In the genomic region with DNA sequence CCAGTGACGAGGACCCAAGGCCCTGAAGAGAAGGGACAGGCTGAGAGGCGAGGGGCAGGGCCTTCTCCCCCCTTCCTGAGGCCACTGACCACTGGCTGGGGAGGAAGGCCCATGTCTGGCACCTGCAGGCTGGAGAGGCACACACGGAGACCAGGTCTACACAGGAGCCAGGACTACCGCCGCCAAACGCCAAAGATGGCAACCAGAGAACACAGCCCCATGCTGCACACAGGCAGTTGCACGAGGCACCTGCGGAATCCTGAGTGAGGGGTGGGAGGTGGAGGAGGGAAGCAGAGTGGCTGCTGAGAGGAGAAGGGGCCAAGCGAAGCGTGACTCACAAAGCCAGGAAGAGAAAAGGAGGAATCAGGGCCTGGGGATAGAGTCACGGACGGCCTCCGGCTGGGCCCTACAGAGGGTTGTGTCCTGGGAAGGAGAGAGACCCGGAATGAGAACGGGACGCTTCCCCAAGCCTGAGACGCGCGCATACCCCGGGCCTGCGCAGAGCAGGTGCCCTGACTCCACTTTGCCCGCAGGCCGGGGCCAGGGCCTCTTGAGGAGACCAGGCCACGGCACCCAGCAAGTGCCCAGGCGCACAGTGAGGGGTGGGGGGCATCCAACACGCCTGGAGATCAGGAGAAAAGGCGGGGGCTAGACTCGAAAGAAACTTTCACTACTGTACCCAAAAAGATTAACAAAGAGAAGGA, we compare ENCODE assay signal across 11 cellular contexts. TPM values are rescaled to one million over a fixed set of nuclear protein-coding genes. Genes with fewer than 3 reads are reported as not detected.
A peak's percentile ranks its signal among the peaks of the same experiment; 100 is the strongest.
DNase-seq lines count a peak whose midpoint lies in the region; ATAC-seq and TF ChIP-seq lines count a peak whose summit lies in the region.
"Had no signal": no experiment of that assay in that cellular context is flagged by ENCODE, and none has a peak within 500 bp of the region (broad histone marks: within the 10 kb centered on the region; RNA-seq: fewer than 3 reads in every experiment).

No MANE protein-coding gene starts in this region.

- no peaks in the 10 kb centered on the region for H3K27me3 Mint-ChIP-seq in activated naive CD4-positive, alpha-beta T cell treated with anti-CD3 and anti-CD28 coated beads, Interleukin-2, amount 10 ng/mL, durations not matched to agents 7 days and 5 days
- H3K27me3 Mint-ChIP-seq in activated naive CD8-positive, alpha-beta T cell treated with anti-CD3 and anti-CD28 coated beads for 36 hours, result no peaks in the 10 kb centered on the region
- no peaks in the 10 kb centered on the region for H3K27me3 Mint-ChIP-seq in memory B cell

- intact Hi-C loops in thyroid gland (cut with DNase I), result no loop called here

- WGBS in thyroid gland, 2 donors, result 83 to 87% methylated on average over 27 to 28 of the region's 28 CpGs

- H3K36me3 Mint-ChIP-seq in activated naive CD4-positive, alpha-beta T cell treated with anti-CD3 and anti-CD28 coated beads, Interleukin-2, amount 10 ng/mL, durations not matched to agents 7 days and 5 days, result peaks cover 27% of the 10 kb centered on the region
- H3K36me3 Mint-ChIP-seq in activated naive CD8-positive, alpha-beta T cell treated with anti-CD3 and anti-CD28 coated beads for 36 hours, result peaks cover 21% of the 10 kb centered on the region
- peaks cover 26% of the 10 kb centered on the region for H3K36me3 Mint-ChIP-seq in memory B cell

- peak overlapping the region; percentile 60 for H3K4me3 Mint-ChIP-seq in activated naive CD4-positive, alpha-beta T cell treated with anti-CD3 and anti-CD28 coated beads, Interleukin-2, amount 10 ng/mL, durations not matched to agents 7 days and 5 days
- no peak overlapping the region for H3K4me3 Mint-ChIP-seq in activated naive CD8-positive, alpha-beta T cell treated with anti-CD3 and anti-CD28 coated beads for 36 hours
- no peak overlapping the region for H3K4me3 Mint-ChIP-seq in memory B cell

- H3K9me3 ChIP-seq in thyroid gland, result no peaks in the 10 kb centered on the region

- H3K9me3 Mint-ChIP-seq in activated naive CD4-positive, alpha-beta T cell treated with anti-CD3 and anti-CD28 coated beads, Interleukin-2, amount 10 ng/mL, durations not matched to agents 7 days and 5 days, result no peaks in the 10 kb centered on the region
- H3K9me3 Mint-ChIP-seq in activated naive CD8-positive, alpha-beta T cell treated with anti-CD3 and anti-CD28 coated beads for 36 hours, result no peaks in the 10 kb centered on the region
- no peaks in the 10 kb centered on the region for H3K9me3 Mint-ChIP-seq in memory B cell

- POLR2A ChIA-PET in GM10248 (lab: Yijun Ruan, JAX), result no interaction called here

- ATAC-seq in memory B cell (ENCODE audit: low read depth), result no peak
- ATAC-seq in GM21576 (IDR thresholded peaks at IDR 0.05; ENCODE audit: unreplicated experiment), result no peak

- no peak overlapping the region for H3K4me3 ChIP-seq in thyroid gland (replicated peaks in 1 of 3)

- H3K4me1 Mint-ChIP-seq in activated naive CD4-positive, alpha-beta T cell treated with anti-CD3 and anti-CD28 coated beads, Interleukin-2, amount 10 ng/mL, durations not matched to agents 7 days and 5 days, result peaks cover 24% of the 10 kb centered on the region
- H3K4me1 Mint-ChIP-seq in activated naive CD8-positive, alpha-beta T cell treated with anti-CD3 and anti-CD28 coated beads for 36 hours, result peaks cover 19% of the 10 kb centered on the region
- peaks cover 9% of the 10 kb centered on the region for H3K4me1 Mint-ChIP-seq in memory B cell

- H3K4me1 ChIP-seq in thyroid gland, result peaks cover 14 to 38% of the 10 kb centered on the region in 2 donors

- no peaks in the 10 kb centered on the region for H3K27me3 ChIP-seq in thyroid gland

- H3K27ac ChIP-seq in thyroid gland, result peak overlapping the region; percentile 72 to 88 (median 88)
- H3K27ac ChIP-seq: VCaP had no signal

- no peak for DNase-seq in activated naive CD4-positive, alpha-beta T cell treated with anti-CD3 and anti-CD28 coated beads, Interleukin-2, amount 10 ng/mL, durations not matched to agents 7 days and 5 days
- no peak for DNase-seq in activated naive CD4-positive, alpha-beta T cell treated with anti-CD3 and anti-CD28 coated beads, Interleukin-2, amount 50 U/mL, for 16 hours
- DNase-seq in activated naive CD8-positive, alpha-beta T cell treated with anti-CD3 and anti-CD28 coated beads for 36 hours, result no peak
- DNase-seq in memory B cell (ENCODE audit: low spot score in 2 of 2) (no peak), thyroid gland (peak in 1 of 2 donors; percentile 29), NCI-H446 treated with DMSO at 0.1 percent for 48 hours (lab: John Stamatoyannopoulos, UW) (no peak), GM10248 (ENCODE audit: extremely low spot score) (no peak)
- DNase-seq: GDM1, NCI-H187 had no signal

- peaks cover 16 to 19% of the 10 kb centered on the region in 2 donors for H3K36me3 ChIP-seq in thyroid gland

- H3K27ac Mint-ChIP-seq in activated naive CD4-positive, alpha-beta T cell treated with anti-CD3 and anti-CD28 coated beads, Interleukin-2, amount 10 ng/mL, durations not matched to agents 7 days and 5 days, result peak overlapping the region; percentile 98
- H3K27ac Mint-ChIP-seq in activated naive CD8-positive, alpha-beta T cell treated with anti-CD3 and anti-CD28 coated beads for 36 hours, result peak overlapping the region; percentile 91
- H3K27ac Mint-ChIP-seq in memory B cell, result peak overlapping the region; percentile 86

- TF ChIP-seq CTCF in thyroid gland (IDR thresholded peaks at IDR 0.05) (no peak), GM10248 (IDR thresholded peaks at IDR 0.05; ENCODE audit: control extremely low read depth, extremely low read depth, low read depth, missing control alignments) (no peak)

- no peak for TF ChIP-seq POLR2A in thyroid gland (IDR thresholded peaks at IDR 0.05)

- CTCF ChIA-PET in activated naive CD4-positive, alpha-beta T cell treated with anti-CD3 and anti-CD28 coated beads, Interleukin-2, amount 10 ng/mL, durations not matched to agents 7 days and 5 days (lab: Charles Lee), result no interaction called here
- CTCF ChIA-PET in GM10248 (lab: Yijun Ruan, JAX), result no interaction called here

RNA-seq across cellular contexts. Expression of a gene that starts 28.7 kb away (rescaled TPM):
- 10 to 100 TPM in 1 of 2 experiments, 1 to 10 TPM in 1; 9.9 to 11.4 TPM for total RNA-seq in activated naive CD8-positive, alpha-beta T cell treated with anti-CD3 and anti-CD28 coated beads for 36 hours
- 1 to 10 TPM in 1 of 4 donors, under 1 TPM in 2, not detected in 1; 0.54 to 1.3 (median 0.54) TPM for total RNA-seq in thyroid gland

RNA-seq across cellular contexts. Expression of a gene that starts 37.7 kb away (rescaled TPM):
- 10 to 100 TPM; 35.6 to 38.3 TPM for total RNA-seq in activated naive CD8-positive, alpha-beta T cell treated with anti-CD3 and anti-CD28 coated beads for 36 hours
- 10 to 100 TPM; 23.8 to 62.5 (median 54.9) TPM for total RNA-seq in thyroid gland

RNA-seq across cellular contexts. Expression of a gene that starts 46.3 kb away (rescaled TPM):
- 10 to 100 TPM; 55.6 to 57.0 TPM for total RNA-seq in activated naive CD8-positive, alpha-beta T cell treated with anti-CD3 and anti-CD28 coated beads for 36 hours
- total RNA-seq in thyroid gland, result 10 to 100 TPM; 51.8 to 84.3 (median 67.3) TPM

Comparison
In these comparisons a context has a peak if more than half of its experiments do, and no peak if none do; other contexts are left out.
1. RNA of a gene that starts 28.7 kb away (total RNA-seq): 9.9 to 11.4 TPM in activated naive CD8-positive, alpha-beta T cell treated with anti-CD3 and anti-CD28 coated beads for 36 hours; 0.54 to 1.3 TPM in thyroid gland; every median in the first group is over 4 times any median in the second.
2. Peak in every context shown above with its lines, with median percentiles within 50 percentile points of each other: H3K27ac Mint-ChIP-seq.